Comparison of ENCODE assay signal across 30 cellular contexts in the genomic region with DNA sequence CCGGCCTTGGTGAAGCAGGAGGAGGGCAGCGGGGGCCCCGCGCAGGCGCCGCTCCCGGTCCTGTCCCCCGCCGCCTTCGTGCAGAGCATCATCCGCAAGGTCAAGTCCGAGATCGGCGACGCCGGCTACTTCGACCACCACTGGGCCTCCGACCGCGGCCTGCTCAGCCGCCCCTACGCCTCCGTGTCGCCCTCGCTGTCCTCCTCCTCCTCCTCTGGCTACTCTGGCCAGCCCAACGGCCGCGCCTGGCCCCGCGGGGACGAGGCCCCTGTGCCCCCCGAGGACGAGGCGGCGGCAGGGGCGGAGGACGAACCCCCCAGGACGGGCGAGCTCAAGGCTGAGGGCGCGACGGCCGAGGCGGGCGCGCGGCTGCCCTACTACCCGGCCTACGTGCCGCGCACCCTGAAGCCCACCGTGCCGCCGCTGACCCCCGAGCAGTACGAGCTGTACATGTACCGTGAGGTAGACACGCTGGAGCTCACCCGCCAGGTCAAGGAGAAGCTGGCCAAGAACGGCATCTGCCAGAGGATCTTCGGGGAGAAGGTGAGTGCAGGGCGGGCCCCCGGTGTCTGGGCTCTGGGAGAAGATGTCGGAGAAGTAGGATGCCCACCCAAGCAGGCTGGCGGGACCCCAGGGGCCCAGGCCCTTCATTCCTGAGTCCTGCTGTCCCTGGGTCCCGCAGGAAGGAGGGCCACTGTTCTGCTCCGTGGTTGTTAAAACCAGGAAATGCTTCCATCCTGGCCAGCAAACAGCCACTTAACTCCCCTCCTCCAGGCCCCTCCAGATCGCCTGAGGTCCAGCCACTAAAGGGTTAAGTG.
"Had no signal": no experiment of that assay in that cellular context is flagged by ENCODE, and none has a peak within 500 bp of the region (broad histone marks: within the 10 kb centered on the region; RNA-seq: fewer than 3 reads in every experiment).

No MANE protein-coding gene starts in this region.

- H3K36me3 Mint-ChIP-seq: activated CD4-positive, alpha-beta memory T cell treated with anti-CD3 and anti-CD28 coated beads for 36 hours; activated CD8-positive, alpha-beta memory T cell treated with anti-CD3 and anti-CD28 coated beads, Interleukin-2, amount 10 ng/mL, durations not matched to agents 7 days and 5 days; activated naive CD4-positive, alpha-beta T cell treated with anti-CD3 and anti-CD28 coated beads, Interleukin-2, amount 50 U/mL, for 24 hours; activated naive CD8-positive, alpha-beta T cell treated with anti-CD3 and anti-CD28 coated beads, Interleukin-2, amount 10 ng/mL, durations not matched to agents 7 days and 5 days had no signal

- FAIRE-seq: endometrium, endothelial cell of umbilical vein had no signal

- DNase-seq: activated CD4-positive, alpha-beta memory T cell treated with anti-CD3 and anti-CD28 coated beads for 36 hours; activated CD4-positive, alpha-beta T cell treated with anti-CD3 and anti-CD28 coated beads for 36 hours; activated CD4-positive, alpha-beta T cell treated with anti-CD3 and anti-CD28 coated beads, Interleukin-2, amount 10 ng/mL, durations not matched to agents 24 days and 14 days; activated CD4-positive, CD25-positive, alpha-beta regulatory T cell; activated CD4-positive, CD25-positive, alpha-beta regulatory T cell treated with anti-CD3 and anti-CD28 coated beads, Interleukin-2, amount 50 U/mL, for 72 hours; activated CD8-positive, alpha-beta memory T cell treated with anti-CD3 and anti-CD28 coated beads, Interleukin-2, amount 10 ng/mL, durations not matched to agents 7 days and 5 days; activated CD8-positive, alpha-beta memory T cell treated with anti-CD3 and anti-CD28 coated beads, Interleukin-2, amount 50 U/mL, for 4 hours; activated CD8-positive, alpha-beta T cell treated with anti-CD3 and anti-CD28 coated beads, Interleukin-2, amount 10 ng/mL, durations not matched to agents 7 days and 5 days; activated effector memory CD4-positive, alpha-beta T cell treated with anti-CD3 and anti-CD28 coated beads, Interleukin-2, amount 50 U/mL, for 16 hours; activated naive CD4-positive, alpha-beta T cell treated with anti-CD3 and anti-CD28 coated beads for 36 hours; activated naive CD8-positive, alpha-beta T cell treated with anti-CD3 and anti-CD28 coated beads, Interleukin-2, amount 10 ng/mL, durations not matched to agents 7 days and 5 days; activated T-cell treated with anti-CD3 and anti-CD28 coated beads, Interleukin-2, amount 50 U/mL, for 1 hour; activated T-cell treated with anti-CD3 and anti-CD28 coated beads, Interleukin-2, amount 50 U/mL, for 48 hours; central memory CD4-positive, alpha-beta T cell; cerebellar nuclear complex; colonic mucosa; effector CD8-positive, alpha-beta T cell; foreskin fibroblast; gastrocnemius medialis; T-helper 2 cell had no signal

- H3K27me3 ChIP-seq: ascending aorta, cardiac muscle cell, colonic mucosa, gastrocnemius medialis had no signal

- H3K27ac ChIP-seq: ascending aorta, breast epithelium, cardiac muscle cell, colonic mucosa, epithelial cell of prostate, gastrocnemius medialis had no signal

- H3K4me3 Mint-ChIP-seq: activated CD4-positive, alpha-beta memory T cell treated with anti-CD3 and anti-CD28 coated beads for 36 hours; activated CD4-positive, alpha-beta T cell treated with anti-CD3 and anti-CD28 coated beads for 36 hours; activated CD4-positive, alpha-beta T cell treated with anti-CD3 and anti-CD28 coated beads, Interleukin-2, amount 10 ng/mL, durations not matched to agents 24 days and 14 days; activated CD8-positive, alpha-beta memory T cell treated with anti-CD3 and anti-CD28 coated beads, Interleukin-2, amount 10 ng/mL, durations not matched to agents 7 days and 5 days; activated CD8-positive, alpha-beta T cell treated with anti-CD3 and anti-CD28 coated beads, Interleukin-2, amount 10 ng/mL, durations not matched to agents 7 days and 5 days; activated naive CD4-positive, alpha-beta T cell treated with anti-CD3 and anti-CD28 coated beads for 36 hours; activated naive CD4-positive, alpha-beta T cell treated with anti-CD3 and anti-CD28 coated beads, Interleukin-2, amount 50 U/mL, for 24 hours; activated naive CD8-positive, alpha-beta T cell treated with anti-CD3 and anti-CD28 coated beads, Interleukin-2, amount 10 ng/mL, durations not matched to agents 7 days and 5 days; activated T-helper 1 cell treated with anti-CD3 and anti-CD28 coated beads, Interleukin-12 subunit alpha, Interleukin-12 subunit beta, Interleukin-2, Interleukin-4 antibody, amounts not matched to agents 30 ng/mL and 10 ng/mL and 1 ng/mL, durations not matched to agents 14 hours and 24 hours and 36 hours; brain had no signal

- H3K9me3 ChIP-seq: ascending aorta, breast epithelium, colonic mucosa, gastrocnemius medialis had no signal

- H3K4me1 ChIP-seq: ascending aorta, breast epithelium, colonic mucosa, gastrocnemius medialis had no signal

- ATAC-seq: activated CD4-positive, alpha-beta T cell treated with anti-CD3 and anti-CD28 coated beads for 36 hours; activated CD8-positive, alpha-beta memory T cell treated with anti-CD3 and anti-CD28 coated beads, Interleukin-2, amount 10 ng/mL, durations not matched to agents 7 days and 5 days; activated CD8-positive, alpha-beta T cell treated with anti-CD3 and anti-CD28 coated beads, Interleukin-2, amount 10 ng/mL, durations not matched to agents 7 days and 5 days; gastrocnemius medialis had no signal

- H3K4me3 ChIP-seq: ascending aorta, breast epithelium, cardiac muscle cell, colonic mucosa, gastrocnemius medialis had no signal

- H3K4me1 Mint-ChIP-seq: activated CD4-positive, alpha-beta T cell treated with anti-CD3 and anti-CD28 coated beads for 36 hours; activated CD4-positive, alpha-beta T cell treated with anti-CD3 and anti-CD28 coated beads, Interleukin-2, amount 10 ng/mL, durations not matched to agents 24 days and 14 days; activated CD8-positive, alpha-beta memory T cell treated with anti-CD3 and anti-CD28 coated beads, Interleukin-2, amount 10 ng/mL, durations not matched to agents 7 days and 5 days; activated naive CD4-positive, alpha-beta T cell treated with anti-CD3 and anti-CD28 coated beads, Interleukin-2, amount 50 U/mL, for 24 hours; activated naive CD8-positive, alpha-beta T cell treated with anti-CD3 and anti-CD28 coated beads, Interleukin-2, amount 10 ng/mL, durations not matched to agents 7 days and 5 days; brain had no signal

- H3K9me3 Mint-ChIP-seq: activated CD4-positive, alpha-beta memory T cell treated with anti-CD3 and anti-CD28 coated beads for 36 hours; activated CD4-positive, alpha-beta T cell treated with anti-CD3 and anti-CD28 coated beads, Interleukin-2, amount 10 ng/mL, durations not matched to agents 24 days and 14 days; activated naive CD4-positive, alpha-beta T cell treated with anti-CD3 and anti-CD28 coated beads for 36 hours; activated naive CD4-positive, alpha-beta T cell treated with anti-CD3 and anti-CD28 coated beads, Interleukin-2, amount 50 U/mL, for 24 hours; activated naive CD8-positive, alpha-beta T cell treated with anti-CD3 and anti-CD28 coated beads, Interleukin-2, amount 10 ng/mL, durations not matched to agents 7 days and 5 days; activated T-helper 1 cell treated with anti-CD3 and anti-CD28 coated beads, Interleukin-12 subunit alpha, Interleukin-12 subunit beta, Interleukin-2, Interleukin-4 antibody, amounts not matched to agents 30 ng/mL and 10 ng/mL and 1 ng/mL, durations not matched to agents 14 hours and 24 hours and 36 hours; activated T-helper 2 cell treated with anti-CD3 and anti-CD28 coated beads, Interferon-gamma antibody, Interleukin-2, Interleukin-4, amounts not matched to agents 10 μg/mL and 5 μg/mL and 100 μg/mL, durations not matched to agents 14 hours and 24 hours and 36 hours; brain had no signal

- H3K36me3 ChIP-seq: ascending aorta, breast epithelium, cardiac muscle cell, colonic mucosa, gastrocnemius medialis had no signal

- H3K27me3 Mint-ChIP-seq: activated CD4-positive, alpha-beta T cell treated with anti-CD3 and anti-CD28 coated beads for 36 hours; activated naive CD4-positive, alpha-beta T cell treated with anti-CD3 and anti-CD28 coated beads, Interleukin-2, amount 50 U/mL, for 24 hours; brain had no signal

- H3K27ac Mint-ChIP-seq: activated CD4-positive, alpha-beta memory T cell treated with anti-CD3 and anti-CD28 coated beads for 36 hours; activated CD4-positive, alpha-beta T cell treated with anti-CD3 and anti-CD28 coated beads for 36 hours; activated CD4-positive, alpha-beta T cell treated with anti-CD3 and anti-CD28 coated beads, Interleukin-2, amount 10 ng/mL, durations not matched to agents 24 days and 14 days; activated CD8-positive, alpha-beta memory T cell treated with anti-CD3 and anti-CD28 coated beads, Interleukin-2, amount 10 ng/mL, durations not matched to agents 7 days and 5 days; activated CD8-positive, alpha-beta T cell treated with anti-CD3 and anti-CD28 coated beads, Interleukin-2, amount 10 ng/mL, durations not matched to agents 7 days and 5 days; activated naive CD4-positive, alpha-beta T cell treated with anti-CD3 and anti-CD28 coated beads for 36 hours; activated naive CD4-positive, alpha-beta T cell treated with anti-CD3 and anti-CD28 coated beads, Interleukin-2, amount 50 U/mL, for 24 hours; activated naive CD8-positive, alpha-beta T cell treated with anti-CD3 and anti-CD28 coated beads, Interleukin-2, amount 10 ng/mL, durations not matched to agents 7 days and 5 days; activated T-helper 1 cell treated with anti-CD3 and anti-CD28 coated beads, Interleukin-12 subunit alpha, Interleukin-12 subunit beta, Interleukin-2, Interleukin-4 antibody, amounts not matched to agents 30 ng/mL and 10 ng/mL and 1 ng/mL, durations not matched to agents 14 hours and 24 hours and 36 hours; activated T-helper 2 cell treated with anti-CD3 and anti-CD28 coated beads, Interferon-gamma antibody, Interleukin-2, Interleukin-4, amounts not matched to agents 10 μg/mL and 5 μg/mL and 100 μg/mL, durations not matched to agents 14 hours and 24 hours and 36 hours; brain had no signal
